ENCODE assay signal across 8 cellular contexts in genomic region chr10:17847586-17848296, GRCh38. TPM values are rescaled to one million over a fixed set of nuclear protein-coding genes. Genes with fewer than 3 reads are reported as not detected.
DNase-seq lines count a peak whose midpoint lies in the region; ATAC-seq and TF ChIP-seq lines count a peak whose summit lies in the region.

No MANE protein-coding gene starts in this region.

- peaks cover 2% of the 10 kb centered on the region for H3K4me1 Mint-ChIP-seq in activated naive CD8-positive, alpha-beta T cell treated with anti-CD3 and anti-CD28 coated beads, Interleukin-2, amount 50 U/mL, for 24 hours
- H3K4me1 Mint-ChIP-seq in activated naive CD8-positive, alpha-beta T cell treated with anti-CD3 and anti-CD28 coated beads for 36 hours = peaks cover 4% of the 10 kb centered on the region

- H3K4me3 Mint-ChIP-seq in activated naive CD8-positive, alpha-beta T cell treated with anti-CD3 and anti-CD28 coated beads, Interleukin-2, amount 50 U/mL, for 24 hours = no peak overlapping the region
- H3K4me3 Mint-ChIP-seq in activated naive CD8-positive, alpha-beta T cell treated with anti-CD3 and anti-CD28 coated beads for 36 hours = no peak overlapping the region

- H3K36me3 Mint-ChIP-seq in activated naive CD8-positive, alpha-beta T cell treated with anti-CD3 and anti-CD28 coated beads, Interleukin-2, amount 50 U/mL, for 24 hours (ENCODE audit: low read depth) = no peaks in the 10 kb centered on the region
- H3K36me3 Mint-ChIP-seq in activated naive CD8-positive, alpha-beta T cell treated with anti-CD3 and anti-CD28 coated beads for 36 hours = no peaks in the 10 kb centered on the region

- no peaks in the 10 kb centered on the region for H3K4me1 ChIP-seq in tibial artery

- no peak overlapping the region for H3K27ac ChIP-seq in tibial artery

- H3K27ac Mint-ChIP-seq in activated naive CD8-positive, alpha-beta T cell treated with anti-CD3 and anti-CD28 coated beads, Interleukin-2, amount 50 U/mL, for 24 hours = no peak overlapping the region
- H3K27ac Mint-ChIP-seq in activated naive CD8-positive, alpha-beta T cell treated with anti-CD3 and anti-CD28 coated beads for 36 hours = no peak overlapping the region

- peak; percentile 45 for TF ChIP-seq CTCF in foreskin fibroblast (IDR thresholded peaks at IDR 0.05; ENCODE audit: low read depth, low read length)
- TF ChIP-seq CTCF in tibial artery (IDR thresholded peaks at IDR 0.05) = peak; percentile 41 to 44

- no peaks in the 10 kb centered on the region for H3K27me3 ChIP-seq in tibial artery

- H3K4me3 ChIP-seq in foreskin fibroblast (ENCODE audit: low read depth in 1 of 2, low read length in 2 of 2) (no peak overlapping the region), tibial artery (no peak overlapping the region)

- H3K9me3 Mint-ChIP-seq in activated naive CD8-positive, alpha-beta T cell treated with anti-CD3 and anti-CD28 coated beads, Interleukin-2, amount 50 U/mL, for 24 hours = no peaks in the 10 kb centered on the region
- H3K9me3 Mint-ChIP-seq in activated naive CD8-positive, alpha-beta T cell treated with anti-CD3 and anti-CD28 coated beads for 36 hours = no peaks in the 10 kb centered on the region

- no peaks in the 10 kb centered on the region for H3K9me3 ChIP-seq in tibial artery

- peak; percentile 15 for ATAC-seq in activated naive CD8-positive, alpha-beta T cell treated with anti-CD3 and anti-CD28 coated beads, Interleukin-2, amount 50 U/mL, for 24 hours
- ATAC-seq in HG03175 (IDR thresholded peaks at IDR 0.05; ENCODE audit: unreplicated experiment) (no peak), GM18858 (IDR thresholded peaks at IDR 0.05; ENCODE audit: unreplicated experiment) (no peak)

- no peak for DNase-seq in activated naive CD8-positive, alpha-beta T cell treated with anti-CD3 and anti-CD28 coated beads, Interleukin-2, amount 50 U/mL, for 24 hours
- no peak for DNase-seq in activated naive CD8-positive, alpha-beta T cell treated with anti-CD3 and anti-CD28 coated beads for 36 hours
- DNase-seq in OCI-M1 (lab: John Stamatoyannopoulos, UW) = peak; percentile 62
- peak; percentile 7 to 61 for DNase-seq in foreskin fibroblast
- no peak for DNase-seq in tibial artery
- DNase-seq in H4 (ENCODE audit: low spot score) = no peak

- H3K36me3 ChIP-seq in tibial artery = no peaks in the 10 kb centered on the region

- H3K27me3 Mint-ChIP-seq in activated naive CD8-positive, alpha-beta T cell treated with anti-CD3 and anti-CD28 coated beads, Interleukin-2, amount 50 U/mL, for 24 hours = no peaks in the 10 kb centered on the region
- peaks cover 3% of the 10 kb centered on the region for H3K27me3 Mint-ChIP-seq in activated naive CD8-positive, alpha-beta T cell treated with anti-CD3 and anti-CD28 coated beads for 36 hours

- intact Hi-C loops in tibial artery (cut with DNase I; ENCODE audit: low total_unique reads) = loop anchor here (10.0 kb wide), 1 partner anchor 257 kb away; no protein-coding TSS in a partner anchor

RNA-seq across cellular contexts. Expression of gene MRC1, which starts 38.6 kb away (rescaled TPM):
- under 1 TPM in 1 of 2 experiments, not detected in 1; 0.06 TPM for total RNA-seq in activated naive CD8-positive, alpha-beta T cell treated with anti-CD3 and anti-CD28 coated beads for 36 hours
- not detected in 2 replicates for total RNA-seq in H4 (2014; rRNA removed; shearing (Covaris generic))

Comparison
In these comparisons a context has a peak if more than half of its experiments do, and no peak if none do; other contexts are left out.
1. DNase-seq: peak in OCI-M1 (single experiment) and foreskin fibroblast (2 of 2); none in activated naive CD8-positive, alpha-beta T cell treated with anti-CD3 and anti-CD28 coated beads, Interleukin-2, amount 50 U/mL, for 24 hours (single experiment), activated naive CD8-positive, alpha-beta T cell treated with anti-CD3 and anti-CD28 coated beads for 36 hours (single experiment), tibial artery (0 of 2) and H4 (single experiment).